Comparison of ENCODE assay signal across 1 cellular context in genomic region chr1:61263905-61264824, GRCh38.
TF ChIP-seq lines count a peak whose summit lies in the region.

No MANE protein-coding gene starts in this region.

TF ChIP-seq in HepG2, 621 proteins besides CTCF, POLR2A, EP300 and RAD21 (continued from another document):
- no peak for TF ChIP-seq RERE (CRISPR knock-in tag; IDR thresholded peaks at IDR 0.05; ENCODE audit: low read depth)
- TF ChIP-seq ZBTB33 (CRISPR knock-in tag; IDR thresholded peaks at IDR 0.05) = peak; percentile 76
- TF ChIP-seq ZSCAN22 (CRISPR knock-in tag; IDR thresholded peaks at IDR 0.05) = no peak
- TF ChIP-seq SCMH1 (CRISPR knock-in tag; IDR thresholded peaks at IDR 0.05; ENCODE audit: borderline replicate concordance) = no peak
- TF ChIP-seq ZBTB4 (CRISPR knock-in tag; IDR thresholded peaks at IDR 0.05; ENCODE audit: borderline replicate concordance) = peak; percentile 50; the same call in 1 of the 2 replicates
- no peak for TF ChIP-seq ZMAT5 (CRISPR knock-in tag; IDR thresholded peaks at IDR 0.05; ENCODE audit: borderline replicate concordance, low read depth)
- TF ChIP-seq EHMT2 (IDR thresholded peaks at IDR 0.05; ENCODE audit: borderline replicate concordance, low read depth, low read length) = 0 out of 2 replicates have a peak, but pooled peaks have one; percentile 26
- TF ChIP-seq PBX2 (CRISPR knock-in tag; IDR thresholded peaks at IDR 0.05) = no peak
- peak; percentile 54 for TF ChIP-seq FOSL2 (CRISPR knock-in tag; IDR thresholded peaks at IDR 0.05)
- no peak for TF ChIP-seq ZNF180 (CRISPR knock-in tag; IDR thresholded peaks at IDR 0.05; ENCODE audit: borderline replicate concordance, low read depth)
- no peak for TF ChIP-seq ZHX2 (IDR thresholded peaks at IDR 0.05; ENCODE audit: low read depth)
- TF ChIP-seq ZHX2 (CRISPR knock-in tag; IDR thresholded peaks at IDR 0.05; ENCODE audit: borderline replicate concordance) = no peak
- peak; percentile 55 for TF ChIP-seq ZNF362 (CRISPR knock-in tag; IDR thresholded peaks at IDR 0.05; ENCODE audit: borderline replicate concordance)
- no peak for TF ChIP-seq SYNCRIP (IDR thresholded peaks at IDR 0.05; ENCODE audit: insufficient read depth, low read depth, low read length)
- TF ChIP-seq MAX (IDR thresholded peaks at IDR 0.05) = 0 out of 2 replicates have a peak, but pooled peaks have one; percentile 15
- no peak for TF ChIP-seq KMT2A (CRISPR knock-in tag; IDR thresholded peaks at IDR 0.05)
- TF ChIP-seq HOXA3 (CRISPR knock-in tag; IDR thresholded peaks at IDR 0.05) = peak; percentile 22; the same call in 1 of the 2 replicates
- TF ChIP-seq ZFP82 (CRISPR knock-in tag; IDR thresholded peaks at IDR 0.05; ENCODE audit: borderline replicate concordance) = no peak
- no peak for TF ChIP-seq ZNF468 (CRISPR knock-in tag; IDR thresholded peaks at IDR 0.05)
- TF ChIP-seq ZBTB38 (CRISPR knock-in tag; IDR thresholded peaks at IDR 0.05) = peak; percentile 74
- no peak for TF ChIP-seq STAG1 (CRISPR knock-in tag; IDR thresholded peaks at IDR 0.05)
- no peak for TF ChIP-seq ZNF251 (CRISPR knock-in tag; IDR thresholded peaks at IDR 0.05)
